In the genomic region with DNA sequence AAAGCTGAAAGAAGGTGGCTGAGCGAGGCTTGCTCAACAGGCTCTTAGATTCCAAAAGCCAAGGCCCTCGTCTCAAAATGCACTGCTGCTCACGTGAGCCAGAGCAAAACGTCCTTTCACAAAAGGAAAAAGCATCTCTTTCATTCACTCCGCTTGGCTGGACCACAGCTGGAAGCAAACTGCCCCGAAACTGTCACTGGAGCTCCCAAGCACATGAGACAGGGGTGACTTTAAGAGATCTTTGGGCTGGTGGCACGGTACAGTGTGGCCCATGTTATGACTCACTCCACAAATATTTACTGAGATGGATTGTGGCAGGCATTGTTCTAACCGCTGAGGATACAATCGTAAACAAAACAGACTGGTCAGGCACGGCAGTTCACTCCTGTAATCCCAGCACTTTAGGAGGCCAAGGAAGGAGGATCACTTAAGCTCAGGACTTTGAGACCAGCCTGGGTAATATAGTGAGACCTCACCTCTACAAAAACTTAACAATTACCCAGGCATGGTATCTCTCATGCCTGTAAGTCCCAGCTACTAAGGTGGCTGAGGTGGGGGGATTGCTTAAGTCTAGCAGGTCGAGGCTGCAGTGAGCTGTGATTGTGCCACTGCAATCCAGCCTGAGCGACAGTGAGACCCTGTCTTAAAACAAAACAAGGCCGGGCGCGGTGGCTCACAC, we compare ENCODE assay signal across 8 cellular contexts. TPM values are rescaled to one million over a fixed set of nuclear protein-coding genes. Genes with fewer than 3 reads are reported as not detected.
DNase-seq lines count a peak whose midpoint lies in the region; ATAC-seq and TF ChIP-seq lines count a peak whose summit lies in the region.

No MANE protein-coding gene starts in this region.

- no peak for TF ChIP-seq CTCF in osteocyte (IDR thresholded peaks at IDR 0.05)

- H3K9me3 Mint-ChIP-seq in activated T-cell treated with anti-CD3 and anti-CD28 coated beads, Interleukin-2, amount 50 U/mL, for 24 hours, result no peaks in the 10 kb centered on the region
- H3K9me3 Mint-ChIP-seq in osteocyte (ENCODE audit: unreplicated experiment), result no peaks in the 10 kb centered on the region

- H3K27me3 Mint-ChIP-seq in activated T-cell treated with anti-CD3 and anti-CD28 coated beads, Interleukin-2, amount 50 U/mL, for 24 hours, result no peaks in the 10 kb centered on the region
- H3K27me3 Mint-ChIP-seq in osteocyte (ENCODE audit: unreplicated experiment), result no peaks in the 10 kb centered on the region

- H3K4me1 Mint-ChIP-seq in activated T-cell treated with anti-CD3 and anti-CD28 coated beads, Interleukin-2, amount 50 U/mL, for 24 hours (ENCODE audit: low read depth), result peaks cover 78% of the 10 kb centered on the region
- H3K4me1 Mint-ChIP-seq in osteocyte (ENCODE audit: unreplicated experiment), result peaks cover 59% of the 10 kb centered on the region

- peaks cover 8% of the 10 kb centered on the region for H3K36me3 Mint-ChIP-seq in activated T-cell treated with anti-CD3 and anti-CD28 coated beads, Interleukin-2, amount 50 U/mL, for 24 hours (ENCODE audit: low read depth)
- no peaks in the 10 kb centered on the region for H3K36me3 Mint-ChIP-seq in osteocyte (ENCODE audit: unreplicated experiment)

- DNase-seq in activated T-cell treated with anti-CD3 and anti-CD28 coated beads, Interleukin-2, amount 50 U/mL, for 24 hours, result no peak
- DNase-seq in activated T-cell treated with anti-CD3 and anti-CD28 coated beads, Interleukin-2, amount 50 U/mL, for 1 hour, result no peak
- DNase-seq in SW480 (ENCODE audit: low spot score), result peak; percentile 97
- peak; percentile 50 for DNase-seq in fibroblast of the conjunctiva (ENCODE audit: low read depth)
- DNase-seq in osteocyte (ENCODE audit: extremely low spot score, unreplicated experiment), result no peak

- no peak overlapping the region for H3K4me3 Mint-ChIP-seq in activated T-cell treated with anti-CD3 and anti-CD28 coated beads, Interleukin-2, amount 50 U/mL, for 24 hours
- no peak overlapping the region for H3K4me3 Mint-ChIP-seq in osteocyte (ENCODE audit: unreplicated experiment)

- H3K27ac Mint-ChIP-seq in activated T-cell treated with anti-CD3 and anti-CD28 coated beads, Interleukin-2, amount 50 U/mL, for 24 hours, result peak overlapping the region; percentile 87
- peak overlapping the region; percentile 100 for H3K27ac Mint-ChIP-seq in osteocyte (ENCODE audit: unreplicated experiment)

- ATAC-seq in GM21367 (IDR thresholded peaks at IDR 0.05; ENCODE audit: unreplicated experiment), result no peak
- ATAC-seq in HG03378 (IDR thresholded peaks at IDR 0.05; ENCODE audit: unreplicated experiment), result no peak
- ATAC-seq in HG03460 (IDR thresholded peaks at IDR 0.05; ENCODE audit: unreplicated experiment), result no peak

RNA-seq across cellular contexts. Expression of a gene that starts 3.6 kb away (rescaled TPM):
- total RNA-seq in osteocyte, result 41.6 and 48.8 TPM in 2 replicates

RNA-seq across cellular contexts. Expression of a gene that starts 23.7 kb away (rescaled TPM):
- total RNA-seq in osteocyte, result 9.9 and 17.0 TPM in 2 replicates

Comparison
In these comparisons a context has a peak if more than half of its experiments do, and no peak if none do; other contexts are left out.
1. DNase-seq: peak in SW480 (single experiment) and fibroblast of the conjunctiva (single experiment); none in activated T-cell treated with anti-CD3 and anti-CD28 coated beads, Interleukin-2, amount 50 U/mL, for 24 hours (single experiment), activated T-cell treated with anti-CD3 and anti-CD28 coated beads, Interleukin-2, amount 50 U/mL, for 1 hour (single experiment) and osteocyte (single experiment).